Comparison of ENCODE assay signal across 24 cellular contexts in genomic region chr17:50945779-50946222, GRCh38.
DNase-seq lines count a peak whose midpoint lies in the region; ATAC-seq, FAIRE-seq and TF ChIP-seq lines count a peak whose summit lies in the region.
"Had no signal": no experiment of that assay in that cellular context is flagged by ENCODE, and none has a peak within 500 bp of the region (broad histone marks: within the 10 kb centered on the region; RNA-seq: fewer than 3 reads in every experiment).

No MANE protein-coding gene starts in this region.

- H3K79me1 ChIP-seq in H1 (ENCODE audit: low read depth, low read length), result no peaks in the 10 kb centered on the region

- ATAC-seq in psoas muscle, result no peak
- ATAC-seq in natural killer cell treated with Interleukin-12 subunit alpha and Interleukin-12 subunit beta and Interleukin-15 and Interleukin-18, amount 100 ng/mL, for 72 hours, result no peak
- no peak for ATAC-seq in GM18502 (IDR thresholded peaks at IDR 0.05; ENCODE audit: poor library complexity, unreplicated experiment)

- H3K27me3 ChIP-seq in CD8-positive, alpha-beta memory T cell (ENCODE audit: insufficient read depth, low read length, poor library complexity, severe bottlenecking), result no peaks in the 10 kb centered on the region
- peaks cover 0 to 6% (median 1%) of the 10 kb centered on the region in 4 experiments; a peak in 2 of 7 replicates for H3K27me3 ChIP-seq in H1 (replicated peaks in 1 of 4; ENCODE audit: control insufficient read depth in 3 of 4, extremely low read depth in 1 of 4, insufficient read depth in 3 of 4, low read length in 3 of 4)
- no peaks in the 10 kb centered on the region for H3K27me3 ChIP-seq in psoas muscle (ENCODE audit: insufficient read depth in 3 of 3, low read length in 2 of 3)
- H3K27me3 ChIP-seq: BLaER1, esophagus muscularis mucosa had no signal

- peaks cover 45% of the 10 kb centered on the region for H3K4me1 ChIP-seq in CD8-positive, alpha-beta memory T cell (ENCODE audit: insufficient read depth, low read length)
- H3K4me1 ChIP-seq in H1 (replicated peaks in 1 of 4; ENCODE audit: control insufficient read depth in 3 of 4, insufficient read depth in 4 of 4, low read length in 3 of 4) (peaks cover 0 to 27% (median 22%) of the 10 kb centered on the region in 4 experiments; a peak in 5 of 7 replicates), psoas muscle (peaks cover 72% of the 10 kb centered on the region)

- no peak overlapping the region for H4K8ac ChIP-seq in H1 (ENCODE audit: extremely low read depth, insufficient read depth, low read length)

- no peaks in the 10 kb centered on the region for H3K36me3 ChIP-seq in CD8-positive, alpha-beta memory T cell (ENCODE audit: insufficient read depth, low read length)
- no peaks in the 10 kb centered on the region for H3K36me3 ChIP-seq in H1 (ENCODE audit: control insufficient read depth in 2 of 4, insufficient read depth in 4 of 4, low read length in 3 of 4)
- no peaks in the 10 kb centered on the region for H3K36me3 ChIP-seq in psoas muscle (ENCODE audit: insufficient read depth in 1 of 2, low read depth in 1 of 2)
- H3K36me3 ChIP-seq: BLaER1, esophagus muscularis mucosa, neural progenitor cell had no signal

- no peak for TF ChIP-seq RAD21 in H1 (IDR thresholded peaks at IDR 0.05 in 1 of 2, conservative IDR thresholded peaks at IDR 0.05 in 1 of 2; ENCODE audit: low read depth in 2 of 2, low read length in 2 of 2)

- no peak overlapping the region for H2AK5ac ChIP-seq in H1 (ENCODE audit: low read depth, low read length)

- DNase-seq in activated CD8-positive, alpha-beta memory T cell treated with anti-CD3 and anti-CD28 coated beads, Interleukin-2, amount 50 U/mL, for 4 hours, result peak; percentile 5
- DNase-seq in activated CD8-positive, alpha-beta memory T cell treated with anti-CD3 and anti-CD28 coated beads, Interleukin-2, amount 50 U/mL, for 48 hours, result no peak
- no peak for DNase-seq in CD8-positive, alpha-beta memory T cell
- DNase-seq in H1 (ENCODE audit: low read depth in 1 of 2, low spot score in 2 of 2) (no peak), psoas muscle (no peak), type B pancreatic cell (ENCODE audit: extremely low spot score, unreplicated experiment) (no peak)
- DNase-seq in natural killer cell treated with Interleukin-12 subunit alpha and Interleukin-12 subunit beta and Interleukin-15 and Interleukin-18, amount 100 ng/mL, for 72 hours (ENCODE audit: low spot score), result no peak
- DNase-seq: activated CD4-positive, alpha-beta T cell treated with anti-CD3 and anti-CD28 coated beads for 1 hour; activated naive CD4-positive, alpha-beta T cell treated with anti-CD3 and anti-CD28 coated beads, Interleukin-2, amount 10 ng/mL, durations not matched to agents 7 days and 5 days; DMS153; effector memory CD4-positive, alpha-beta T cell; glutamatergic neuron; GM23248; NCI-H1436 treated with DMSO at 0.1 percent for 48 hours; NCI-H524; stimulated activated CD4-positive, alpha-beta T cell treated with anti-CD3 and anti-CD28 coated beads, Interleukin-12 subunit alpha, Interleukin-12 subunit beta, amount 100 ng/mL, for 4 hours; T1000 had no signal

- CTCF ChIA-PET in CD8-positive, alpha-beta memory T cell (lab: Charles Lee), result interaction anchor here (1.4 to 15.4 kb wide), 4 partner anchors 79 to 95 kb away, joined by 6 to 248 read pairs (median 10); partner anchors contain the start of gene TOB1
- CTCF ChIA-PET in H1 (lab: Charles Lee; ENCODE audit: partially characterized antibody), result interaction anchor here (1.4 to 21.7 kb wide), 4 partner anchors 8 to 128 kb away, joined by 4 to 735 read pairs (median 5); partner anchors contain the start of gene TOB1

- H3K27ac ChIP-seq in CD8-positive, alpha-beta memory T cell (ENCODE audit: low read depth, low read length), result no peak overlapping the region
- no peak overlapping the region for H3K27ac ChIP-seq in H1 (ENCODE audit: low read depth, low read length)
- peak overlapping the region; percentile 98 for H3K27ac ChIP-seq in psoas muscle
- H3K27ac ChIP-seq: GM23248, neural progenitor cell, SK-N-MC had no signal

- no peaks in the 10 kb centered on the region for H4K20me1 ChIP-seq in H1 (replicated peaks in 1 of 2; ENCODE audit: control insufficient read depth in 1 of 2, insufficient read depth in 2 of 2, low read length in 2 of 2)
- H4K20me1 ChIP-seq: BLaER1 had no signal

- H2BK5ac ChIP-seq in H1 (ENCODE audit: low read depth, low read length), result no peak overlapping the region

- no peak for TF ChIP-seq POLR2A in H1 (IDR thresholded peaks at IDR 0.05; ENCODE audit: control extremely low read depth in 1 of 2, low read depth in 2 of 2, low read length in 2 of 2)

- no peaks in the 10 kb centered on the region for H3K79me2 ChIP-seq in H1 (ENCODE audit: control insufficient read depth in 1 of 2, insufficient read depth in 2 of 2, low read length in 2 of 2)

- H2AFZ ChIP-seq in H1 (ENCODE audit: low read length), result no peak overlapping the region
- H2AFZ ChIP-seq: neural progenitor cell had no signal

- no peak overlapping the region for H3K56ac ChIP-seq in H1 (replicated peaks; ENCODE audit: insufficient read length, low read depth, low read length)

- H3K4me3 Mint-ChIP-seq in CD8-positive, alpha-beta memory T cell, result peak overlapping the region in 1 of 7 donors; percentile 40
- H3K4me3 Mint-ChIP-seq in type B pancreatic cell, result no peak overlapping the region
- H3K4me3 Mint-ChIP-seq in natural killer cell treated with Interleukin-12 subunit alpha and Interleukin-12 subunit beta and Interleukin-15 and Interleukin-18, amount 100 ng/mL, for 72 hours, result no peak overlapping the region
- H3K4me3 Mint-ChIP-seq: activated naive CD4-positive, alpha-beta T cell treated with anti-CD3 and anti-CD28 coated beads, Interleukin-2, amount 10 ng/mL, durations not matched to agents 7 days and 5 days; mesothelial cell of epicardium; neural progenitor cell had no signal

- no peak for FAIRE-seq in H1 (lab: Jason Lieb, UNC)
- FAIRE-seq: G401.6 had no signal

- H3K4me3 ChIP-seq in CD8-positive, alpha-beta memory T cell (ENCODE audit: low read length), result no peak overlapping the region
- H3K4me3 ChIP-seq in H1 (ENCODE audit: extremely low read depth in 1 of 4, insufficient read depth in 2 of 4, low read depth in 3 of 4, low read length in 4 of 4), result no peak overlapping the region
- no peak overlapping the region for H3K4me3 ChIP-seq in psoas muscle
- H3K4me3 ChIP-seq: BLaER1, esophagus muscularis mucosa, GM23248, neural progenitor cell, SK-N-MC had no signal

- H3K27ac Mint-ChIP-seq in CD8-positive, alpha-beta memory T cell, result peak overlapping the region in 5 of 8 donors; percentile 17 to 85 (median 75)
- no peak overlapping the region for H3K27ac Mint-ChIP-seq in type B pancreatic cell
- peak overlapping the region in 1 of 2 donors; percentile 45 for H3K27ac Mint-ChIP-seq in natural killer cell treated with Interleukin-12 subunit alpha and Interleukin-12 subunit beta and Interleukin-15 and Interleukin-18, amount 100 ng/mL, for 72 hours
- H3K27ac Mint-ChIP-seq: activated naive CD4-positive, alpha-beta T cell treated with anti-CD3 and anti-CD28 coated beads, Interleukin-2, amount 10 ng/mL, durations not matched to agents 7 days and 5 days; neural progenitor cell had no signal

- POLR2A ChIA-PET in CD8-positive, alpha-beta memory T cell (lab: Charles Lee), result interaction anchor here (1.6 to 5.6 kb wide), 2 partner anchors 10 to 80 kb away, joined by 4 to 54 read pairs; partner anchors contain the start of gene TOB1
- POLR2A ChIA-PET in H1 (lab: Charles Lee; ENCODE audit: partially characterized antibody), result interaction anchor here (1.0 to 21.0 kb wide), 6 partner anchors 9 to 175 kb away, joined by 3 to 308 read pairs (median 4); partner anchors contain the start of genes SPAG9 and TOB1

- H4K5ac ChIP-seq in H1 (ENCODE audit: insufficient read length, low read depth, low read length), result no peak overlapping the region

- H3K18ac ChIP-seq in H1 (ENCODE audit: extremely low read depth, low read length), result no peak overlapping the region

- no peak overlapping the region for H3K4ac ChIP-seq in H1 (replicated peaks; ENCODE audit: insufficient read length, low read depth, low read length)

- no peak for TF ChIP-seq EP300 in H1 (IDR thresholded peaks at IDR 0.05; ENCODE audit: borderline replicate concordance in 1 of 2, low read depth in 2 of 2, low read length in 2 of 2)

- H3K23ac ChIP-seq in H1 (ENCODE audit: insufficient read length), result no peak overlapping the region

- no peaks in the 10 kb centered on the region for H3K9me3 ChIP-seq in CD8-positive, alpha-beta memory T cell (ENCODE audit: low read length)
- H3K9me3 ChIP-seq in H1 (ENCODE audit: insufficient read depth in 2 of 2, low read depth in 1 of 2, low read length in 1 of 2) (no peaks in the 10 kb centered on the region), psoas muscle (no peaks in the 10 kb centered on the region)
- H3K9me3 ChIP-seq: BLaER1, esophagus muscularis mucosa had no signal

- no peaks in the 10 kb centered on the region for H3K36me3 Mint-ChIP-seq in CD8-positive, alpha-beta memory T cell
- H3K36me3 Mint-ChIP-seq in type B pancreatic cell, result no peaks in the 10 kb centered on the region
- H3K36me3 Mint-ChIP-seq in natural killer cell treated with Interleukin-12 subunit alpha and Interleukin-12 subunit beta and Interleukin-15 and Interleukin-18, amount 100 ng/mL, for 72 hours, result no peaks in the 10 kb centered on the region
- H3K36me3 Mint-ChIP-seq: mesothelial cell of epicardium, neural progenitor cell had no signal

- 93% methylated on average over 3 of the region's 3 CpGs; no CpG with 5 or more reads in 1 of the 2 experiments for WGBS in H1 (ENCODE audit: extremely low coverage in 1 of 2, insufficient coverage in 1 of 2, insufficient read length in 1 of 2, insufficient replicate concordance in 2 of 2, low coverage in 1 of 2, low lambda C conversion rate in 2 of 2, missing lambda C conversion rate in 1 of 2), 2 experiments
- WGBS in psoas muscle, 3 donors, result 65 to 74% (median 68%) methylated on average over 2 to 3 of the region's 3 CpGs

- peak overlapping the region; percentile 13; the same call in 1 of the 2 replicates for H2BK12ac ChIP-seq in H1 (ENCODE audit: low read depth, low read length)

- H2BK15ac ChIP-seq in H1 (ENCODE audit: low read length), result peak overlapping the region; percentile 74

- no peak overlapping the region for H3K9ac ChIP-seq in H1 (replicated peaks in 1 of 4; ENCODE audit: extremely low read depth in 1 of 4, low read depth in 3 of 4, low read length in 3 of 4)
- H3K9ac ChIP-seq: BLaER1, GM23248, neural progenitor cell had no signal

- no peak overlapping the region; the same call in 1 of the 2 replicates for H2BK20ac ChIP-seq in H1 (ENCODE audit: low read length)

- peak overlapping the region; percentile 11 for H4K91ac ChIP-seq in H1 (replicated peaks; ENCODE audit: insufficient read length, low read length)

- intact Hi-C loops in psoas muscle (cut with DNase I), result loop anchor here in 1 of 2 donors (2.0 kb wide), 1 partner anchor 13 kb away; no protein-coding TSS in a partner anchor

- H3K4me2 ChIP-seq in H1 (ENCODE audit: insufficient read depth in 1 of 2, low read depth in 2 of 2, low read length in 2 of 2), result no peak overlapping the region
- H3K4me2 ChIP-seq: neural progenitor cell had no signal

- H3K27me3 Mint-ChIP-seq in CD8-positive, alpha-beta memory T cell, result no peaks in the 10 kb centered on the region
- H3K27me3 Mint-ChIP-seq in type B pancreatic cell, result no peaks in the 10 kb centered on the region
- H3K27me3 Mint-ChIP-seq in natural killer cell treated with Interleukin-12 subunit alpha and Interleukin-12 subunit beta and Interleukin-15 and Interleukin-18, amount 100 ng/mL, for 72 hours, result peaks cover 0 to 10% of the 10 kb centered on the region in 2 donors
- H3K27me3 Mint-ChIP-seq: activated naive CD4-positive, alpha-beta T cell treated with anti-CD3 and anti-CD28 coated beads, Interleukin-2, amount 10 ng/mL, durations not matched to agents 7 days and 5 days had no signal

- peaks cover 4% of the 10 kb centered on the region; the same call in 1 of the 2 replicates for H3K23me2 ChIP-seq in H1 (ENCODE audit: low read depth, low read length)

- no peaks in the 10 kb centered on the region for H3K9me3 Mint-ChIP-seq in CD8-positive, alpha-beta memory T cell
- H3K9me3 Mint-ChIP-seq in type B pancreatic cell, result no peaks in the 10 kb centered on the region
- no peaks in the 10 kb centered on the region for H3K9me3 Mint-ChIP-seq in natural killer cell treated with Interleukin-12 subunit alpha and Interleukin-12 subunit beta and Interleukin-15 and Interleukin-18, amount 100 ng/mL, for 72 hours
- H3K9me3 Mint-ChIP-seq: activated naive CD4-positive, alpha-beta T cell treated with anti-CD3 and anti-CD28 coated beads, Interleukin-2, amount 10 ng/mL, durations not matched to agents 7 days and 5 days; mesothelial cell of epicardium; neural progenitor cell had no signal

- TF ChIP-seq CTCF in H1 (IDR thresholded peaks at IDR 0.05; ENCODE audit: control extremely low read depth in 1 of 3, insufficient read depth in 1 of 3, low read depth in 1 of 3, low read length in 3 of 3) (no peak), psoas muscle (IDR thresholded peaks at IDR 0.05) (no peak), type B pancreatic cell (conservative IDR thresholded peaks at IDR 0.05) (no peak)

- H2BK120ac ChIP-seq in H1 (replicated peaks; ENCODE audit: low read depth, low read length), result no peak overlapping the region

- H3K14ac ChIP-seq in H1 (ENCODE audit: insufficient read length), result no peak overlapping the region

- H3K4me1 Mint-ChIP-seq in CD8-positive, alpha-beta memory T cell, result peaks cover 22 to 48% (median 41%) of the 10 kb centered on the region in 3 donors
- peaks cover 27% of the 10 kb centered on the region for H3K4me1 Mint-ChIP-seq in type B pancreatic cell (ENCODE audit: unreplicated experiment)
- H3K4me1 Mint-ChIP-seq in natural killer cell treated with Interleukin-12 subunit alpha and Interleukin-12 subunit beta and Interleukin-15 and Interleukin-18, amount 100 ng/mL, for 72 hours (ENCODE audit: low read depth in 2 of 2), result peaks cover 11 to 17% of the 10 kb centered on the region in 2 donors
